Comparison of ENCODE assay signal across 24 cellular contexts in the genomic region with DNA sequence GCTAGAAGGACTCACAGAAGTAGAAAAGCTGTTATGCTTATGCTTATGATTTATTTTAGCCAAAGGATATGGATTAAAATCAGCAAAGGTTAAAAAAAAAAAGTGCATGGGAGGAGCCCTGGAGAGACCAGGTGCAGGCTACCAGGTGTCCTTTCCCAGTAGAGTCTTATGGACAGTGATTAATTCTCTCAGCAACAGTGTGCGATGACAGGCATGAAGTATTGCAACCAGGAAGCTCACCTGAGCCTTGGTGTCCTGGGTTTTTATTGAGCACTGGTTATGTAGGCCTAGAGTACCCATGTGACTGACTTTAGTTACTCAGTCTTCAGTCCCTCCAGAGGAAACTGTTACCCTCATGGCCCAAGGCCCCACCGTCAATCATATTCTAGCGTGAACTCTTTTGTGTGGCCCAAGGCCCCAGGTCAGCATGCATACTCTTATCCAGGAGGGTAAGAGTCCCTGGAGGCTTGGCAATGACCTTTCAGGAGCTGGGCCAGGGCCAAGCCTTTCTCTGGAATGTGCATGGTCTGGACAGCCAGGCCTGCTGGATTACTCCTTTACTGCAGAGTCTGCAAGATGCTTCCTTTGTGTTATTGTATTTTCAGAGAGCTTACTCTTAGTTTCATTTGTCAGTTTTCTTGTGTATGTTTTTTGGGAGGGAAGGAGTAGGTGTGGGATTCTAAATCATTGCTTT.
A peak's percentile ranks its signal among the peaks of the same experiment; 100 is the strongest.
DNase-seq lines count a peak whose midpoint lies in the region; ATAC-seq lines count a peak whose summit lies in the region.
"Had no signal": no experiment of that assay in that cellular context is flagged by ENCODE, and none has a peak within 500 bp of the region (broad histone marks: within the 10 kb centered on the region; RNA-seq: fewer than 3 reads in every experiment).

No MANE protein-coding gene starts in this region.

- no peaks in the 10 kb centered on the region for H3K9me3 ChIP-seq in right cardiac atrium (ENCODE audit: control insufficient read depth, low read length)
- H3K9me3 ChIP-seq: BLaER1 treated with 17β-estradiol and CSF1 and Interleukin-3, amounts not matched to agents 10 nM and 100 nM; Caco-2; prostate gland; spleen had no signal

- H3K4me3 ChIP-seq in right cardiac atrium (ENCODE audit: low read length), result no peak overlapping the region
- H3K4me3 ChIP-seq: BLaER1 treated with 17β-estradiol and CSF1 and Interleukin-3, amounts not matched to agents 10 nM and 100 nM; coronary artery; prostate gland; spleen had no signal

- ATAC-seq in right cardiac atrium (peak; percentile 45 to 60), sciatic nerve (peak; percentile 61), GM21825 (IDR thresholded peaks at IDR 0.05; ENCODE audit: unreplicated experiment) (no peak), GM21717 (IDR thresholded peaks at IDR 0.05; ENCODE audit: unreplicated experiment) (no peak)
- ATAC-seq: activated CD8-positive, alpha-beta T cell treated with anti-CD3 and anti-CD28 coated beads, Interleukin-2, amount 10 ng/mL, durations not matched to agents 7 days and 5 days; activated naive CD8-positive, alpha-beta T cell treated with anti-CD3 and anti-CD28 coated beads, Interleukin-2, amount 50 U/mL, for 24 hours; HepG2; stimulated activated memory B cell treated with anti-CD40 and anti-IgM and Interleukin-4, amounts not matched to agents 10 μg/mL and 1 μg/mL and 100 μg/mL, for 72 hours had no signal

- DNase-seq in LoVo (ENCODE audit: low spot score) (peak; percentile 18), amniotic epithelial cell (ENCODE audit: low read depth) (peak; percentile 3), right cardiac atrium (no peak), sciatic nerve (ENCODE audit: low spot score) (no peak)
- no peak for DNase-seq in NK-92 treated with Interleukin-12 subunit alpha and Interleukin-12 subunit beta, amount 100 ng/mL, for 24 hours (lab: John Stamatoyannopoulos, UW)
- DNase-seq: activated CD4-positive, alpha-beta T cell treated with anti-CD3 and anti-CD28 coated beads for 1 hour; activated CD8-positive, alpha-beta T cell treated with anti-CD3 and anti-CD28 coated beads, Interleukin-2, amount 10 ng/mL, durations not matched to agents 7 days and 5 days; activated gamma-delta T cell; activated naive CD8-positive, alpha-beta T cell treated with anti-CD3 and anti-CD28 coated beads, Interleukin-2, amount 50 U/mL, for 24 hours; Caco-2; endodermal cell; HCEC 1CT; NCI-H2081 treated with DMSO at 0.1 percent for 48 hours; OCI-M1; SHP77 treated with DMSO at 0.1 percent for 48 hours; spleen; stimulated activated CD4-positive, alpha-beta T cell treated with anti-CD3 and anti-CD28 coated beads, Interleukin-4, amount 100 ng/mL, for 1 hour had no signal

- no peak overlapping the region for H3K27ac ChIP-seq in right cardiac atrium (ENCODE audit: low read length)
- H3K27ac ChIP-seq: BLaER1 treated with 17β-estradiol and CSF1 and Interleukin-3, amounts not matched to agents 10 nM and 100 nM; coronary artery; prostate gland; spleen had no signal

- intact Hi-C loops in right cardiac atrium (cut with DNase I), result no loop called here
- intact Hi-C loops in sciatic nerve (cut with DNase I), result no loop called here

- whole genome bisulfite sequencing in right cardiac atrium, result 81% methylated on average over 3 of the region's 3 CpGs

- H3K27me3 ChIP-seq in right cardiac atrium (ENCODE audit: control insufficient read depth, insufficient read depth), result no peaks in the 10 kb centered on the region
- H3K27me3 ChIP-seq: BLaER1 treated with 17β-estradiol and CSF1 and Interleukin-3, amounts not matched to agents 10 nM and 100 nM; spleen had no signal

- H3K4me1 ChIP-seq in right cardiac atrium (ENCODE audit: control insufficient read depth, insufficient read depth, low read length), result no peaks in the 10 kb centered on the region
- H3K4me1 ChIP-seq: Caco-2, prostate gland, spleen had no signal

Comparison
In these comparisons a context has a peak if more than half of its experiments do, and no peak if none do; other contexts are left out.
1. DNase-seq: peak in LoVo (single experiment) and amniotic epithelial cell (single experiment); none in right cardiac atrium (0 of 3), sciatic nerve (single experiment) and NK-92 treated with Interleukin-12 subunit alpha and Interleukin-12 subunit beta, amount 100 ng/mL, for 24 hours (single experiment).
2. ATAC-seq: peak in right cardiac atrium (2 of 2) and sciatic nerve (single experiment); none in GM21825 (single experiment) and GM21717 (single experiment).